In the genomic region with DNA sequence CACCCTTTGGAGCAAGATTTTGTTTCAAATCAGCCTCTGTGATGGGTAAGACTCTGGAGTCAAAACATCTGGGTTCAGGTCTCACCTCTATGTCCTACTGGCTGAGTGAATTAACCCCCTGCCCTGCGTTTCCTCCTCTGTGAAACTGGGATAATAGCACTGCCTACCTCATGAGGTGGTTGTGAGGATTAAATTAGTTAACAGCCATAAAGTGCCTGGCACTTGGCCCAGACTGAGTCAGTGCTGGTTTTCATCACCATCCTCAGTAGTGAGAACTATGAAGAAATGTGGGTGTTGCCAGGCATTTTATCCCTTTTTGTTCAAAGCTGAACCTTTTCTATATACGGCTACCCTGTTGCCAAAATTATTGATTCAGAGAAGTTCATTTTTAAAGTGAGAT, we compare ENCODE assay signal across 9 cellular contexts. TPM values are rescaled to one million over a fixed set of nuclear protein-coding genes. Genes with fewer than 3 reads are reported as not detected.
A peak's percentile ranks its signal among the peaks of the same experiment; 100 is the strongest.
DNase-seq lines count a peak whose midpoint lies in the region; ATAC-seq and TF ChIP-seq lines count a peak whose summit lies in the region.
"Had no signal": no experiment of that assay in that cellular context is flagged by ENCODE, and none has a peak within 500 bp of the region (broad histone marks: within the 10 kb centered on the region; RNA-seq: fewer than 3 reads in every experiment).

No MANE protein-coding gene starts in this region.

- no peak overlapping the region for H3K9ac ChIP-seq in IMR-90 (ENCODE audit: low read depth, low read length)

- no peak overlapping the region for H3K4ac ChIP-seq in IMR-90 (ENCODE audit: low read depth, low read length)

- in situ Hi-C loops in IMR-90 (cut with MboI; ENCODE audit: low sequenced_read_pairs) = no loop called here

- H4K91ac ChIP-seq in IMR-90 (ENCODE audit: insufficient read depth, low read depth, low read length) = no peak overlapping the region

- no peak overlapping the region for H2BK20ac ChIP-seq in IMR-90 (ENCODE audit: low read depth, low read length)

- no peak overlapping the region for H3K14ac ChIP-seq in IMR-90 (replicated peaks; ENCODE audit: low read depth, low read length)

- no peak overlapping the region for H3K27ac ChIP-seq in IMR-90 (ENCODE audit: insufficient read depth, low read length)
- peak overlapping the region; percentile 18 for H3K27ac ChIP-seq in muscle layer of duodenum (ENCODE audit: low read length)

- H3K56ac ChIP-seq in IMR-90 (ENCODE audit: extremely low read depth, insufficient read depth, low read length) = no peak overlapping the region

- no peak overlapping the region for H2BK120ac ChIP-seq in IMR-90 (ENCODE audit: low read depth, low read length)

- TF ChIP-seq POLR2A in IMR-90 (IDR thresholded peaks at IDR 0.05; ENCODE audit: low read depth, low read length) = no peak

- no peak overlapping the region for H3K4me3 ChIP-seq in IMR-90 (ENCODE audit: insufficient read depth, low read depth, low read length)
- no peak overlapping the region for H3K4me3 ChIP-seq in muscle layer of duodenum (ENCODE audit: low read depth in 1 of 2, low read length in 2 of 2)

- peak; percentile 53; the same call in 1 of the 2 replicates for ATAC-seq in IMR-90 (ENCODE audit: low read depth)
- no peak for ATAC-seq in GM21528 (IDR thresholded peaks at IDR 0.05; ENCODE audit: low FRiP score, unreplicated experiment)
- ATAC-seq in HG03045 (IDR thresholded peaks at IDR 0.05; ENCODE audit: unreplicated experiment) = no peak

- no peak overlapping the region for H4K8ac ChIP-seq in IMR-90 (ENCODE audit: low read depth in 2 of 2, low read length in 2 of 2)

- peaks cover 14% of the 10 kb centered on the region for H4K20me1 ChIP-seq in IMR-90 (ENCODE audit: insufficient read depth, low read length)

- H3K9me3 ChIP-seq in IMR-90 (ENCODE audit: control insufficient read depth, insufficient read depth, low read length) (no peaks in the 10 kb centered on the region), muscle layer of duodenum (ENCODE audit: control insufficient read depth in 1 of 2, low read length in 2 of 2) (no peaks in the 10 kb centered on the region)

- no peak overlapping the region for H3K4me2 ChIP-seq in IMR-90 (ENCODE audit: low read depth, low read length)

- H3K23ac ChIP-seq in IMR-90 (ENCODE audit: low read depth, low read length) = no peak overlapping the region; the same call in 1 of the 2 replicates

- H3K36me3 ChIP-seq in IMR-90 (ENCODE audit: control insufficient read depth, insufficient read depth, low read length) (peaks cover 34% of the 10 kb centered on the region), muscle layer of duodenum (ENCODE audit: control insufficient read depth in 1 of 2, insufficient read depth in 2 of 2, low read length in 2 of 2) (peaks cover 31 to 40% of the 10 kb centered on the region in 2 donors)

- peaks cover 39 to 64% of the 10 kb centered on the region in 2 experiments for H3K79me1 ChIP-seq in IMR-90 (ENCODE audit: low read depth in 1 of 2, low read length in 2 of 2)

- H3K9me1 ChIP-seq in IMR-90 (ENCODE audit: insufficient read depth, low read length) = peaks cover 9% of the 10 kb centered on the region; the same call in 1 of the 2 replicates

- no peak overlapping the region for H2AK5ac ChIP-seq in IMR-90 (ENCODE audit: low read depth, low read length)

- H2BK5ac ChIP-seq in IMR-90 (ENCODE audit: low read depth, low read length, poor library complexity, severe bottlenecking) = no peak overlapping the region

- H3K27me3 ChIP-seq in IMR-90 (ENCODE audit: control insufficient read depth, insufficient read depth, low read length) (no peaks in the 10 kb centered on the region), muscle layer of duodenum (ENCODE audit: low read depth, low read length) (no peaks in the 10 kb centered on the region)

- TF ChIP-seq RAD21 in IMR-90 (IDR thresholded peaks at IDR 0.05; ENCODE audit: low read length) = no peak

- TF ChIP-seq CTCF in IMR-90 (conservative IDR thresholded peaks at IDR 0.05; ENCODE audit: low read depth, low read length) = no peak

- no peak overlapping the region for H2AFZ ChIP-seq in IMR-90 (replicated peaks; ENCODE audit: low read length, poor library complexity)

- WGBS in IMR-90 (ENCODE audit: extremely low coverage in 2 of 2, insufficient read length in 1 of 2), 2 experiments = no CpG with 5 or more reads among the region's 2 CpGs

- DNase-seq in D341Med (ENCODE audit: low spot score) (peak; percentile 41), IMR-90 (peak; percentile 6), dermis blood vessel endothelial cell (peak; percentile 75), NCI-H2107 (lab: John Stamatoyannopoulos, UW) (no peak), ureter (ENCODE audit: low spot score) (no peak)
- DNase-seq: midbrain had no signal

- CTCF ChIA-PET in IMR-90 (lab: Yijun Ruan, JAX) = no interaction called here

- H3K4me1 ChIP-seq in IMR-90 (ENCODE audit: control insufficient read depth, insufficient read depth, low read length) = peaks cover 3% of the 10 kb centered on the region
- peaks cover 0 to 11% of the 10 kb centered on the region in 2 donors for H3K4me1 ChIP-seq in muscle layer of duodenum (ENCODE audit: control insufficient read depth in 1 of 2, insufficient read depth in 2 of 2, low read length in 2 of 2)

- H4K5ac ChIP-seq in IMR-90 (ENCODE audit: low read depth, low read length) = no peak overlapping the region

- H3K18ac ChIP-seq in IMR-90 (ENCODE audit: low read depth, low read length) = no peak overlapping the region

- intact Hi-C loops in IMR-90 (cut with micrococcal nuclease) = no loop called here

- H2AK9ac ChIP-seq in IMR-90 (replicated peaks; ENCODE audit: low read depth, low read length, poor library complexity) = no peak overlapping the region

- no peak overlapping the region for H2BK15ac ChIP-seq in IMR-90 (ENCODE audit: low read depth, low read length)

- POLR2A ChIA-PET in IMR-90 (lab: Charles Lee; ENCODE audit: unreplicated experiment) = no interaction called here

- dilution Hi-C loops in IMR-90 (cut with HindIII; ENCODE audit: low sequenced_read_pairs, unreplicated experiment) = no loop called here

- no TSS peak for BruUV-seq in IMR-90 (replicated peaks; lab: Mats Ljungman, UMichigan)

TF ChIP-seq in IMR-90, 13 proteins besides CTCF, POLR2A, EP300 and RAD21:
- TF ChIP-seq, protein P1, sequence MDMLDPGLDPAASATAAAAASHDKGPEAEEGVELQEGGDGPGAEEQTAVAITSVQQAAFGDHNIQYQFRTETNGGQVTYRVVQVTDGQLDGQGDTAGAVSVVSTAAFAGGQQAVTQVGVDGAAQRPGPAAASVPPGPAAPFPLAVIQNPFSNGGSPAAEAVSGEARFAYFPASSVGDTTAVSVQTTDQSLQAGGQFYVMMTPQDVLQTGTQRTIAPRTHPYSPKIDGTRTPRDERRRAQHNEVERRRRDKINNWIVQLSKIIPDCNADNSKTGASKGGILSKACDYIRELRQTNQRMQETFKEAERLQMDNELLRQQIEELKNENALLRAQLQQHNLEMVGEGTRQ (IDR thresholded peaks at IDR 0.05; ENCODE audit: low read depth, low read length) = no peak
- TF ChIP-seq MXI1 (IDR thresholded peaks at IDR 0.05; ENCODE audit: borderline replicate concordance, low read depth, low read length) (no peak), CEBPB (IDR thresholded peaks at IDR 0.05; ENCODE audit: low read depth, low read length) (no peak), FOS (IDR thresholded peaks at IDR 0.05; ENCODE audit: low read depth, low read length) (no peak), RFX5 (IDR thresholded peaks at IDR 0.05; ENCODE audit: low read depth, low read length) (no peak), NFE2L2 (IDR thresholded peaks at IDR 0.05; ENCODE audit: low read depth, low read length) (no peak), RCOR1 (IDR thresholded peaks at IDR 0.05; ENCODE audit: insufficient replicate concordance, low read length) (no peak), BHLHE40 (IDR thresholded peaks at IDR 0.05; ENCODE audit: low read depth, low read length) (no peak), CHD1 (IDR thresholded peaks at IDR 0.05; ENCODE audit: low read depth, low read length) (no peak), MAZ (IDR thresholded peaks at IDR 0.05; ENCODE audit: borderline replicate concordance, low read depth, low read length) (no peak), MAFK (IDR thresholded peaks at IDR 0.05; ENCODE audit: low read depth, low read length) (no peak), SMC3 (IDR thresholded peaks at IDR 0.05; ENCODE audit: low read depth, low read length) (no peak)
- TF ChIP-seq, protein P2, sequence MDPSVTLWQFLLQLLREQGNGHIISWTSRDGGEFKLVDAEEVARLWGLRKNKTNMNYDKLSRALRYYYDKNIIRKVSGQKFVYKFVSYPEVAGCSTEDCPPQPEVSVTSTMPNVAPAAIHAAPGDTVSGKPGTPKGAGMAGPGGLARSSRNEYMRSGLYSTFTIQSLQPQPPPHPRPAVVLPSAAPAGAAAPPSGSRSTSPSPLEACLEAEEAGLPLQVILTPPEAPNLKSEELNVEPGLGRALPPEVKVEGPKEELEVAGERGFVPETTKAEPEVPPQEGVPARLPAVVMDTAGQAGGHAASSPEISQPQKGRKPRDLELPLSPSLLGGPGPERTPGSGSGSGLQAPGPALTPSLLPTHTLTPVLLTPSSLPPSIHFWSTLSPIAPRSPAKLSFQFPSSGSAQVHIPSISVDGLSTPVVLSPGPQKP (IDR thresholded peaks at IDR 0.05; ENCODE audit: borderline replicate concordance, low read depth, low read length) = no peak

RNA-seq across cellular contexts. Expression of a gene that starts 36.0 kb away (rescaled TPM):
- total RNA-seq in IMR-90 (2012; rRNA removed) (132 and 139 TPM in 2 replicates), dermis blood vessel endothelial cell (49.9 and 56.8 TPM in 2 replicates), ureter (34.2 TPM)
- 75.3 and 80.3 TPM in 2 replicates for polyA plus RNA-seq in IMR-90 (2012; rRNA removed)
- polyA plus RNA-seq in IMR-90 (2012; cell fraction: cytosol; rRNA removed) = 35.6 and 77.8 TPM in 2 replicates
- polyA plus RNA-seq in IMR-90 (2012; cell fraction: nucleus; rRNA removed; ENCODE audit: low replicate concordance) = 20.2 and 41.4 TPM in 2 replicates

RNA-seq across cellular contexts. Expression of a gene that starts 49.8 kb away (rescaled TPM):
- 194 and 246 TPM in 2 replicates for total RNA-seq in IMR-90 (2012; rRNA removed)
- polyA plus RNA-seq in IMR-90 (2012; rRNA removed) = 114 and 118 TPM in 2 replicates
- 89.6 and 120 TPM in 2 replicates for polyA plus RNA-seq in IMR-90 (2012; cell fraction: cytosol; rRNA removed)
- 71.7 and 95.1 TPM in 2 replicates for polyA plus RNA-seq in IMR-90 (2012; cell fraction: nucleus; rRNA removed; ENCODE audit: low replicate concordance)
- total RNA-seq in dermis blood vessel endothelial cell = 12.6 and 14.0 TPM in 2 replicates
- total RNA-seq in ureter = 1.7 TPM

Comparison
In these comparisons a context has a peak if more than half of its experiments do, and no peak if none do; other contexts are left out.
1. DNase-seq: peak in D341Med (single experiment), IMR-90 (single experiment) and dermis blood vessel endothelial cell (single experiment); none in NCI-H2107 (single experiment) and ureter (single experiment).
2. RNA of a gene that starts 49.8 kb away (total RNA-seq): 194 to 246 TPM in IMR-90; 12.6 to 14.0 TPM in dermis blood vessel endothelial cell and 1.7 TPM in ureter (single experiment); every median in the first group is over 10 times any median in the second.